ENCODE assay signal across 1 cellular context in the genomic region with DNA sequence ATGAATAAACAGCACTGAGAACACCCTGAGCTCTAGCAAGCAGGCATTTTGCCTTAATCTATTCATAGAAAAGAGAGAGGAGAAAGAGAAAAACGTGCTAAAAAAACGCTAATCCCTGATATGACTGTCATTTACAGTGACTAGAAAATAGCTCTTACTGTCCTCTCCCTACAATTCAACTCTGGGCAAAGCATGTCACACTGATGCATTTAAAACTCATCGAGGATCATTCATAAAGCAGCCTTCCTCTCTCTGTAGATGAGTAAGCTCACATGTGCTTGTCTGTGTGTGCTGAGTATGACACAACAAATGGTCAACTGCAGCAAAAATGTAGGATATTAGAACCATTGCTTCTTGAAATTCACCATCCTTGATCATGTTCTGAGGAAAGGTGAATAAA.
TF ChIP-seq lines count a peak whose summit lies in the region.

No MANE protein-coding gene starts in this region.

TF ChIP-seq in GM23338, 12 proteins besides CTCF, POLR2A, EP300 and RAD21 (continued from another document):
- no peak for TF ChIP-seq REST (IDR thresholded peaks at IDR 0.05; ENCODE audit: unreplicated experiment)
